ENCODE assay signal across 1 cellular context in the genomic region with DNA sequence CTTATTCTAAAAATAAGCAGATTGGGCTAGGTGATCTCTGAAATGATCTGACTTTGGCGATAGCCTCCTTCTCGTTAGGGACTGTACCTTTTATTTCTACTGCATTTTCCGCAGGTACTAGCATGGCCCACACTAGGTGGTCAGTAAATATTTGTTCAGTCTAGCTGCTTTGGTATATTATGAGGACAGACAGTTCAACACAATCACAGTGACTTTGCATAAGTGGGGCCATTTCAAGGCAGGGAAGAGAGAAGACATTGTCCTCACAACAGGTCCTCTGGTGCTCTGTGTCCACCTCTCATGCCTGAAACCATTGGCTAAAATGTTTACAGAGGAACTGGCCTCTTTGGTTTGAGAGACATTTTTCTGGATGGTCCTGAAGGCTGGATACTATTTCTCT.
TF ChIP-seq lines count a peak whose summit lies in the region.

No MANE protein-coding gene starts in this region.

TF ChIP-seq in HepG2, 621 proteins besides CTCF, POLR2A, EP300 and RAD21 (continued from another document):
- no peak for TF ChIP-seq ZNF75D (CRISPR knock-in tag; IDR thresholded peaks at IDR 0.05; ENCODE audit: borderline replicate concordance)
- no peak for TF ChIP-seq U2AF1 (optimal IDR thresholded peaks at IDR 0.05; ENCODE audit: low read depth, low read length)
- no peak for TF ChIP-seq BORCS8-MEF2B (CRISPR knock-in tag; IDR thresholded peaks at IDR 0.05)
- TF ChIP-seq EHMT2 (IDR thresholded peaks at IDR 0.05; ENCODE audit: borderline replicate concordance, low read depth, low read length), result 0 out of 2 replicates have a peak, but pooled peaks have one; percentile 26
- no peak for TF ChIP-seq SIN3A (IDR thresholded peaks at IDR 0.05; ENCODE audit: borderline replicate concordance, low read depth, low read length)
- TF ChIP-seq POGZ (CRISPR knock-in tag; IDR thresholded peaks at IDR 0.05), result 0 out of 2 replicates have a peak, but pooled peaks have one; percentile 27
- TF ChIP-seq ZNF773 (CRISPR knock-in tag; IDR thresholded peaks at IDR 0.05; ENCODE audit: borderline replicate concordance), result no peak
- no peak for TF ChIP-seq PRMT3 (CRISPR knock-in tag; IDR thresholded peaks at IDR 0.05; ENCODE audit: borderline replicate concordance, low read depth)
- no peak for TF ChIP-seq ZNF496 (CRISPR knock-in tag; IDR thresholded peaks at IDR 0.05; ENCODE audit: insufficient replicate concordance)
- TF ChIP-seq NFYB (CRISPR knock-in tag; IDR thresholded peaks at IDR 0.05), result no peak
- TF ChIP-seq PAWR (CRISPR knock-in tag; IDR thresholded peaks at IDR 0.05; ENCODE audit: borderline replicate concordance), result no peak
TF ChIP-seq in HepG2: peak in this region for 33.
